Comparison of ENCODE assay signal across 11 cellular contexts in genomic region chr3:48614044-48614443, GRCh38. TPM values are rescaled to one million over a fixed set of nuclear protein-coding genes. Genes with fewer than 3 reads are reported as not detected.
A peak's percentile ranks its signal among the peaks of the same experiment; 100 is the strongest.
DNase-seq lines count a peak whose midpoint lies in the region; ATAC-seq, FAIRE-seq and TF ChIP-seq lines count a peak whose summit lies in the region.
"Had no signal": no experiment of that assay in that cellular context is flagged by ENCODE, and none has a peak within 500 bp of the region (broad histone marks: within the 10 kb centered on the region; RNA-seq: fewer than 3 reads in every experiment).

No MANE protein-coding gene starts in this region.

- H3K4me2 ChIP-seq in GM12878 (ENCODE audit: control insufficient read depth, insufficient read depth), result no peak overlapping the region

- H3K27me3 ChIP-seq in GM12878 (replicated peaks in 1 of 2; ENCODE audit: control insufficient read depth in 2 of 2, insufficient read depth in 2 of 2, low read length in 1 of 2) (no peaks in the 10 kb centered on the region), stomach (no peaks in the 10 kb centered on the region), body of pancreas (no peaks in the 10 kb centered on the region)

- no peak for FAIRE-seq in GM12878 (lab: Jason Lieb, UNC)
- FAIRE-seq: colon had no signal

- no peak for TF ChIP-seq POLR2A in GM12878 (IDR thresholded peaks at IDR 0.05; ENCODE audit: low read depth, low read length)
- no peak for TF ChIP-seq POLR2A in stomach (IDR thresholded peaks at IDR 0.05)
- TF ChIP-seq POLR2A in body of pancreas (IDR thresholded peaks at IDR 0.05), result no peak

- TF ChIP-seq EP300 in GM12878 (IDR thresholded peaks at IDR 0.05; ENCODE audit: borderline replicate concordance in 1 of 2, control insufficient read depth in 1 of 2, low read depth in 2 of 2, low read length in 2 of 2) (no peak), stomach (IDR thresholded peaks at IDR 0.05) (no peak)

- DNase-seq in GM04503 (ENCODE audit: low read depth), result peak; percentile 68
- peak; percentile 74 to 90 for DNase-seq in NOMO-1 (lab: John Stamatoyannopoulos, UW; ENCODE audit: unreplicated experiment in 2 of 2)
- no peak for DNase-seq in GM12878 (ENCODE audit: low read depth, low spot score)
- peak; percentile 79 for DNase-seq in renal cortical epithelial cell (ENCODE audit: low read depth)
- no peak for DNase-seq in stomach
- no peak for DNase-seq in body of pancreas
- DNase-seq: NCI-H2107, Right ventricle myocardium superior had no signal

- RAD21 ChIA-PET in GM12878 (lab: Charles Lee; ENCODE audit: unreplicated experiment), result no interaction called here

- intact Hi-C loops in GM12878 (cut with micrococcal nuclease; ENCODE audit: unreplicated experiment), result no loop called here
- intact Hi-C loops in stomach (cut with DNase I; ENCODE audit: low total_unique reads), result no loop called here
- intact Hi-C loops in body of pancreas (cut with DNase I), result no loop called here

- no peaks in the 10 kb centered on the region for H4K20me1 ChIP-seq in GM12878 (ENCODE audit: control insufficient read depth, insufficient read depth)

- 1% methylated on average over 3 of the region's 3 CpGs for WGBS in GM12878 (ENCODE audit: insufficient coverage, insufficient replicate concordance, low lambda C conversion rate, missing lambda C conversion rate)
- whole genome bisulfite sequencing in stomach, 5 donors, result 59 to 80% (median 66%) methylated on average over 3 of the region's 3 CpGs
- 64 to 68% methylated on average over 3 of the region's 3 CpGs for WGBS in body of pancreas, 2 donors

- no peak overlapping the region for H2AFZ ChIP-seq in GM12878 (ENCODE audit: control insufficient read depth, low read depth, low read length)

- peaks cover 3% of the 10 kb centered on the region; the same call in 1 of the 2 replicates for H3K4me1 ChIP-seq in GM12878 (ENCODE audit: control insufficient read depth, insufficient read depth, low read length)
- H3K4me1 ChIP-seq in stomach, result peaks cover 5 to 8% (median 6%) of the 10 kb centered on the region in 4 donors
- H3K4me1 ChIP-seq in body of pancreas, result peaks cover 15% of the 10 kb centered on the region

- POLR2A ChIA-PET in GM12878 (lab: Charles Lee), result interaction anchor here (0.6 to 0.7 kb wide), 3 partner anchors 145 to 309 kb away, joined by 3 to 7 read pairs (median 4); no protein-coding TSS in a partner anchor

- H3K4me3 ChIP-seq in GM12878 (no peak overlapping the region), stomach (no peak overlapping the region), body of pancreas (no peak overlapping the region)

- SMC1A ChIA-PET in GM12878 (lab: Charles Lee; ENCODE audit: uncharacterized antibody, unreplicated experiment), result no interaction called here

- ATAC-seq in GM12878 (no peak), HG02588 (IDR thresholded peaks at IDR 0.05; ENCODE audit: unreplicated experiment) (no peak), body of pancreas (no peak)

- H3K79me2 ChIP-seq in GM12878 (ENCODE audit: control insufficient read depth, insufficient read depth, low read length), result peaks cover 5% of the 10 kb centered on the region

- TF ChIP-seq RAD21 in GM12878 (IDR thresholded peaks at IDR 0.05; ENCODE audit: insufficient read depth, low read depth, low read length), result no peak

- CTCF ChIA-PET in GM12878 (lab: Yijun Ruan, JAX), result interaction anchor here (0.8 kb wide), 1 partner anchor 56 kb away, joined by 3 read pairs; no protein-coding TSS in a partner anchor

- no peak for TF ChIP-seq CTCF in GM12878 (IDR thresholded peaks at IDR 0.05 in 2 of 3, conservative IDR thresholded peaks at IDR 0.05 in 1 of 3; ENCODE audit: control insufficient read depth in 2 of 3, extremely low read depth in 1 of 3, insufficient read depth in 1 of 3, low read depth in 3 of 3, low read length in 3 of 3)
- no peak for TF ChIP-seq CTCF in stomach (IDR thresholded peaks at IDR 0.05)
- no peak for TF ChIP-seq CTCF in body of pancreas (IDR thresholded peaks at IDR 0.05)

- no peak overlapping the region for H3K9ac ChIP-seq in GM12878 (ENCODE audit: control insufficient read depth, insufficient read depth, low read length)

- in situ Hi-C loops in GM12878 (cut with MboI), result no loop called here

- no peaks in the 10 kb centered on the region for H3K36me3 ChIP-seq in GM12878 (ENCODE audit: control insufficient read depth in 2 of 2, insufficient read depth in 2 of 2, low read length in 1 of 2)
- no peaks in the 10 kb centered on the region for H3K36me3 ChIP-seq in stomach
- no peaks in the 10 kb centered on the region for H3K36me3 ChIP-seq in body of pancreas (replicated peaks in 1 of 2; ENCODE audit: insufficient read depth in 1 of 2, low read depth in 2 of 2)

- H3K27ac ChIP-seq in GM12878 (ENCODE audit: control insufficient read depth, insufficient read depth) (no peak overlapping the region), stomach (peak overlapping the region in 1 of 5 donors; percentile 31), body of pancreas (no peak overlapping the region)

- BruUV-seq in GM12878 (replicated peaks; lab: Mats Ljungman, UMichigan), result no TSS peak

- H3K9me3 ChIP-seq in GM12878 (replicated peaks; ENCODE audit: control insufficient read depth, insufficient read depth, low read length) (peaks cover 5% of the 10 kb centered on the region; the same call in 2 of the 3 replicates), stomach (peaks cover 10 to 29% (median 16%) of the 10 kb centered on the region in 4 donors), body of pancreas (peaks cover 0 to 7% (median 0%) of the 10 kb centered on the region in 3 donors)

RNA-seq across cellular contexts. Expression of gene UQCRC1, which starts 4.6 kb away (rescaled TPM):
- 116 and 131 TPM in 2 replicates for total RNA-seq in GM12878 (2013; cell fraction: nucleolus; rRNA removed)
- total RNA-seq in GM12878 (2014; rRNA removed), result 220 and 233 TPM in 2 replicates
- total RNA-seq in GM12878 (2014; rRNA removed; fragmentation: Illumina TruSeq; extraction: Trizol), result 210 and 214 TPM in 2 replicates
- total RNA-seq in GM12878 (2021), result 254 and 259 TPM in 2 replicates
- 161 TPM for polyA plus RNA-seq in GM12878 (2011; ENCODE audit: low read depth)
- 274 and 426 TPM in 2 replicates for polyA plus RNA-seq in GM12878 (2011; rRNA removed)
- 735 and 759 TPM in 2 replicates for polyA plus RNA-seq in GM12878 (2011; cell fraction: cytosol; rRNA removed)
- polyA plus RNA-seq in GM12878 (2011; cell fraction: nucleus; rRNA removed), result 689 and 765 TPM in 2 replicates
- polyA plus RNA-seq in GM12878 (2012), result 161 and 177 TPM in 2 replicates
- 161 and 223 TPM in 2 replicates for polyA plus RNA-seq in GM12878 (2014; fragmentation: Illumina TruSeq; extraction: Trizol)
- 100 to 1,000 TPM; 116 to 188 TPM for polyA plus RNA-seq in GM12878 (2014; fragmentation: Nextera tagmentation; extraction: Ambion mirVana)
- 197 and 221 TPM in 2 replicates for polyA plus RNA-seq in GM12878 (2014; rRNA removed)
- polyA plus RNA-seq in GM12878 (2016; fragmentation: Nextera tagmentation; extraction: Ambion mirVana), result 100 to 1,000 TPM; 374 to 394 TPM
- polyA minus RNA-seq in GM12878 (2011; rRNA and poly(A)+ RNA removed), result 768 and 828 TPM in 2 replicates
- 156 and 188 TPM in 2 replicates for polyA minus RNA-seq in GM12878 (2011; cell fraction: cytosol; rRNA and poly(A)+ RNA removed)
- polyA minus RNA-seq in GM12878 (2011; cell fraction: nucleus; rRNA and poly(A)+ RNA removed), result 135 and 197 TPM in 2 replicates
- total RNA-seq in renal cortical epithelial cell, result 549 and 618 TPM in 2 replicates
- total RNA-seq in stomach, result 100 to 1,000 TPM; 178 to 568 (median 259) TPM
- 100 to 1,000 TPM; 218 to 347 (median 295) TPM for polyA plus RNA-seq in stomach
- total RNA-seq in body of pancreas, result 100 to 1,000 TPM in 1 of 2 donors, 10 to 100 TPM in 1; 92.9 to 161 TPM

RNA-seq across cellular contexts. Expression of gene TMEM89, which starts 7.5 kb away (rescaled TPM):
- total RNA-seq in GM12878 (2013; cell fraction: nucleolus; rRNA removed), result not detected in 2 replicates
- total RNA-seq in GM12878 (2014; rRNA removed), result not detected in 2 replicates
- total RNA-seq in GM12878 (2014; rRNA removed; fragmentation: Illumina TruSeq; extraction: Trizol), result not detected in 2 replicates
- total RNA-seq in GM12878 (2021), result not detected in 2 replicates
- polyA plus RNA-seq in GM12878 (2011; ENCODE audit: low read depth), result not detected
- not detected in 2 replicates for polyA plus RNA-seq in GM12878 (2011; rRNA removed)
- not detected in 2 replicates for polyA plus RNA-seq in GM12878 (2011; cell fraction: cytosol; rRNA removed)
- polyA plus RNA-seq in GM12878 (2011; cell fraction: nucleus; rRNA removed), result 0.70 and 0.76 TPM in 2 replicates
- polyA plus RNA-seq in GM12878 (2012), result not detected in 2 replicates
- polyA plus RNA-seq in GM12878 (2014; fragmentation: Illumina TruSeq; extraction: Trizol), result not detected in 2 replicates
- polyA plus RNA-seq in GM12878 (2014; fragmentation: Nextera tagmentation; extraction: Ambion mirVana), result not detected
- polyA plus RNA-seq in GM12878 (2014; rRNA removed), result not detected in 2 replicates
- polyA plus RNA-seq in GM12878 (2016; fragmentation: Nextera tagmentation; extraction: Ambion mirVana), result not detected
- polyA minus RNA-seq in GM12878 (2011; rRNA and poly(A)+ RNA removed), result not detected in 2 replicates
- not detected in 2 replicates for polyA minus RNA-seq in GM12878 (2011; cell fraction: cytosol; rRNA and poly(A)+ RNA removed)
- polyA minus RNA-seq in GM12878 (2011; cell fraction: nucleus; rRNA and poly(A)+ RNA removed), result not detected in 2 replicates
- not detected in 2 replicates for total RNA-seq in renal cortical epithelial cell
- total RNA-seq in stomach, result not detected
- under 1 TPM in 1 of 3 donors, not detected in 2; 0.62 TPM for polyA plus RNA-seq in stomach
- not detected for total RNA-seq in body of pancreas
- total RNA-seq: Right ventricle myocardium superior, temporal lobe had no signal

RNA-seq across cellular contexts. Expression of gene COL7A1, which starts 18.9 kb away (rescaled TPM):
- total RNA-seq in GM12878 (2013; cell fraction: nucleolus; rRNA removed), result 11.1 and 12.5 TPM in 2 replicates
- total RNA-seq in GM12878 (2014; rRNA removed) (0.11 and 0.23 TPM in 2 replicates), GM12878 (2014; rRNA removed; fragmentation: Illumina TruSeq; extraction: Trizol) (0.28 and 0.31 TPM in 2 replicates), GM12878 (2021) (0.64 and 1.9 TPM in 2 replicates), renal cortical epithelial cell (129 and 165 TPM in 2 replicates), stomach (10 to 100 TPM in 2 of 5 donors, 1 to 10 TPM in 3; 1.8 to 75.3 (median 7.6) TPM), body of pancreas (1 to 10 TPM in 1 of 2 donors, under 1 TPM in 1; 0.52 to 2.3 TPM)
- polyA plus RNA-seq in GM12878 (2011; ENCODE audit: low read depth), result 1.5 TPM
- polyA plus RNA-seq in GM12878 (2011; rRNA removed) (0.32 and 1.4 TPM in 2 replicates), GM12878 (2014; fragmentation: Illumina TruSeq; extraction: Trizol) (0.24 TPM in 1 of 2 replicates, not detected in the other), GM12878 (2014; fragmentation: Nextera tagmentation; extraction: Ambion mirVana) (under 1 TPM in 1 of 2 experiments, not detected in 1; 0.24 TPM), GM12878 (2014; rRNA removed) (1.0 and 1.3 TPM in 2 replicates), GM12878 (2016; fragmentation: Nextera tagmentation; extraction: Ambion mirVana) (under 1 TPM; 0.01 to 0.29 TPM), stomach (100 to 1,000 TPM in 1 of 3 donors, 1 to 10 TPM in 2; 6.3 to 123 (median 7.7) TPM)
- polyA plus RNA-seq in GM12878 (2011; cell fraction: cytosol; rRNA removed), result 0.70 and 1.2 TPM in 2 replicates
- 29.9 and 33.4 TPM in 2 replicates for polyA plus RNA-seq in GM12878 (2011; cell fraction: nucleus; rRNA removed)
- polyA plus RNA-seq in GM12878 (2012), result 5.4 and 6.8 TPM in 2 replicates
- 0.41 and 0.44 TPM in 2 replicates for polyA minus RNA-seq in GM12878 (2011; rRNA and poly(A)+ RNA removed)
- 0.67 and 1.5 TPM in 2 replicates for polyA minus RNA-seq in GM12878 (2011; cell fraction: cytosol; rRNA and poly(A)+ RNA removed)
- 2.4 and 3.3 TPM in 2 replicates for polyA minus RNA-seq in GM12878 (2011; cell fraction: nucleus; rRNA and poly(A)+ RNA removed)

RNA-seq across cellular contexts. Expression of gene SLC26A6, which starts 21.2 kb away (rescaled TPM):
- total RNA-seq in GM12878 (2013; cell fraction: nucleolus; rRNA removed), result 57.6 and 65.8 TPM in 2 replicates
- total RNA-seq in GM12878 (2014; rRNA removed), result 17.1 and 17.8 TPM in 2 replicates
- 7.2 and 7.8 TPM in 2 replicates for total RNA-seq in GM12878 (2014; rRNA removed; fragmentation: Illumina TruSeq; extraction: Trizol)
- total RNA-seq in GM12878 (2021), result 18.8 and 24.9 TPM in 2 replicates
- polyA plus RNA-seq in GM12878 (2011; ENCODE audit: low read depth), result 27.7 TPM
- polyA plus RNA-seq in GM12878 (2011; rRNA removed), result 10.5 and 16.5 TPM in 2 replicates
- 22.3 and 25.6 TPM in 2 replicates for polyA plus RNA-seq in GM12878 (2011; cell fraction: cytosol; rRNA removed)
- polyA plus RNA-seq in GM12878 (2011; cell fraction: nucleus; rRNA removed), result 366 and 387 TPM in 2 replicates
- polyA plus RNA-seq in GM12878 (2012), result 18.0 and 22.4 TPM in 2 replicates
- polyA plus RNA-seq in GM12878 (2014; fragmentation: Illumina TruSeq; extraction: Trizol), result 8.9 and 11.9 TPM in 2 replicates
- polyA plus RNA-seq in GM12878 (2014; fragmentation: Nextera tagmentation; extraction: Ambion mirVana), result 1 to 10 TPM; 2.1 to 2.9 TPM
- 20.6 and 22.5 TPM in 2 replicates for polyA plus RNA-seq in GM12878 (2014; rRNA removed)
- polyA plus RNA-seq in GM12878 (2016; fragmentation: Nextera tagmentation; extraction: Ambion mirVana), result 10 to 100 TPM; 11.2 to 14.7 TPM
- 21.0 and 31.1 TPM in 2 replicates for polyA minus RNA-seq in GM12878 (2011; rRNA and poly(A)+ RNA removed)
- polyA minus RNA-seq in GM12878 (2011; cell fraction: cytosol; rRNA and poly(A)+ RNA removed), result 8.4 and 9.1 TPM in 2 replicates
- 69.9 and 92.4 TPM in 2 replicates for polyA minus RNA-seq in GM12878 (2011; cell fraction: nucleus; rRNA and poly(A)+ RNA removed)
- total RNA-seq in renal cortical epithelial cell, result 21.0 and 45.5 TPM in 2 replicates
- total RNA-seq in stomach, result 100 to 1,000 TPM in 3 of 5 donors, 10 to 100 TPM in 2; 23.9 to 279 (median 137) TPM
- 10 to 100 TPM; 14.8 to 67.7 (median 31.4) TPM for polyA plus RNA-seq in stomach
- 10 to 100 TPM; 17.8 to 35.0 TPM for total RNA-seq in body of pancreas

RNA-seq across cellular contexts. Expression of gene CELSR3, which starts 48.6 kb away (rescaled TPM):
- 5.4 and 7.9 TPM in 2 replicates for total RNA-seq in GM12878 (2013; cell fraction: nucleolus; rRNA removed)
- total RNA-seq in GM12878 (2014; rRNA removed), result 0.82 and 0.96 TPM in 2 replicates
- total RNA-seq in GM12878 (2014; rRNA removed; fragmentation: Illumina TruSeq; extraction: Trizol), result 0.37 and 0.58 TPM in 2 replicates
- 1.6 TPM in 2 replicates for total RNA-seq in GM12878 (2021)
- polyA plus RNA-seq in GM12878 (2011; ENCODE audit: low read depth), result 0.31 TPM
- polyA plus RNA-seq in GM12878 (2011; rRNA removed), result 0.65 and 1.1 TPM in 2 replicates
- 1.9 and 2.3 TPM in 2 replicates for polyA plus RNA-seq in GM12878 (2011; cell fraction: cytosol; rRNA removed)
- 12.5 and 14.4 TPM in 2 replicates for polyA plus RNA-seq in GM12878 (2011; cell fraction: nucleus; rRNA removed)
- 0.61 and 0.76 TPM in 2 replicates for polyA plus RNA-seq in GM12878 (2012)
- polyA plus RNA-seq in GM12878 (2014; fragmentation: Illumina TruSeq; extraction: Trizol), result 0.48 and 0.56 TPM in 2 replicates
- polyA plus RNA-seq in GM12878 (2014; fragmentation: Nextera tagmentation; extraction: Ambion mirVana), result under 1 TPM; 0.08 to 0.18 TPM
- polyA plus RNA-seq in GM12878 (2014; rRNA removed), result 1.2 and 1.6 TPM in 2 replicates
- polyA plus RNA-seq in GM12878 (2016; fragmentation: Nextera tagmentation; extraction: Ambion mirVana), result under 1 TPM; 0.34 to 0.35 TPM
- 3.7 and 4.9 TPM in 2 replicates for polyA minus RNA-seq in GM12878 (2011; rRNA and poly(A)+ RNA removed)
- polyA minus RNA-seq in GM12878 (2011; cell fraction: cytosol; rRNA and poly(A)+ RNA removed), result 2.1 and 2.3 TPM in 2 replicates
- 5.9 and 8.3 TPM in 2 replicates for polyA minus RNA-seq in GM12878 (2011; cell fraction: nucleus; rRNA and poly(A)+ RNA removed)
- total RNA-seq in renal cortical epithelial cell, result 1.9 and 2.7 TPM in 2 replicates
- 1 to 10 TPM in 4 of 5 donors, not detected in 1; 1.5 to 2.3 (median 1.9) TPM for total RNA-seq in stomach
- polyA plus RNA-seq in stomach, result under 1 TPM; 0.15 to 1.00 (median 0.53) TPM
- total RNA-seq in body of pancreas, result 1 to 10 TPM in 1 of 2 donors, under 1 TPM in 1; 0.66 to 2.6 TPM

Comparison
In these comparisons a context has a peak if more than half of its experiments do, and no peak if none do; other contexts are left out.
1. DNase-seq: peak in GM04503 (single experiment), NOMO-1 (2 of 2) and renal cortical epithelial cell (single experiment); none in GM12878 (single experiment), stomach (single experiment) and body of pancreas (0 of 4).